In the genomic region with DNA sequence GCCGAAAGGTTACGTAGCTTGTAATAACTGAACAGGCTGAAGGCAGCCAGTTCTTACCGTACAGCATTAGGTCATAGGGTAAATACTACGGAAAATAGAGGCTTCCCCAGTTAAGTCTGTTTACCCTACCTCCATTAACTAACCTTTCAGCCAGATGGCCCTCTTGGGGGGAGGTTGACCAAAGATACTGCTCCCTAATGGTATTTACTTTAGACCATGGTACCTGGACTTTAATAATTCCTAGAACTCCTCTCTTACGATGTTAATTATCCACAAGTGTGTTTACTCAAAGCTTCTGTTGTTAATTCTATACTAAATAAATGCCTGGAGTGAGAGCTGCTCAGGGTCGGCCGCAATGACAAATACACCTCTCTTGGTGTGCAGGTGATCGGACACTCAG, we compare ENCODE assay signal across 19 cellular contexts. TPM values are rescaled to one million over a fixed set of nuclear protein-coding genes. Genes with fewer than 3 reads are reported as not detected.
DNase-seq lines count a peak whose midpoint lies in the region; ATAC-seq and TF ChIP-seq lines count a peak whose summit lies in the region.
"Had no signal": no experiment of that assay in that cellular context is flagged by ENCODE, and none has a peak within 500 bp of the region (broad histone marks: within the 10 kb centered on the region; RNA-seq: fewer than 3 reads in every experiment).

No MANE protein-coding gene starts in this region.

- H3K9me3 Mint-ChIP-seq in endothelial cell (ENCODE audit: unreplicated experiment): no peaks in the 10 kb centered on the region

- no peak overlapping the region for H3K9ac ChIP-seq in colonic mucosa (ENCODE audit: low read depth in 2 of 2, low read length in 2 of 2)
- H3K9ac ChIP-seq: GM23248 had no signal

- intact Hi-C loops in colonic mucosa (cut with DNase I): no loop called here

- no peaks in the 10 kb centered on the region for H3K4me1 ChIP-seq in colonic mucosa

- no peaks in the 10 kb centered on the region for H3K27me3 ChIP-seq in colonic mucosa

- H3K36me3 Mint-ChIP-seq in endothelial cell (ENCODE audit: low read depth, unreplicated experiment): peaks cover 66% of the 10 kb centered on the region

- peak overlapping the region; percentile 68 for H3K4me3 Mint-ChIP-seq in endothelial cell (ENCODE audit: unreplicated experiment)
- H3K4me3 Mint-ChIP-seq: T-helper 17 cell had no signal

- no peak overlapping the region for H3K27ac ChIP-seq in colonic mucosa
- H3K27ac ChIP-seq: C4-2B, GM23248 had no signal

- H3K27ac Mint-ChIP-seq in endothelial cell (ENCODE audit: unreplicated experiment): no peak overlapping the region
- H3K27ac Mint-ChIP-seq: T-helper 17 cell had no signal

- DNase-seq in COLO668 (lab: John Stamatoyannopoulos, UW; ENCODE audit: unreplicated experiment) (peak; percentile 75), NCI-H1092 (lab: John Stamatoyannopoulos, UW) (peak; percentile 15), NCI-H510A treated with DMSO at 0.1 percent for 48 hours (lab: John Stamatoyannopoulos, UW) (peak; percentile 76), endothelial cell (ENCODE audit: low spot score) (no peak), colonic mucosa (no peak)
- DNase-seq in stimulated activated CD4-positive, alpha-beta T cell treated with anti-CD3 and anti-CD28 coated beads, Interleukin-4, amount 100 ng/mL, for 4 hours: no peak
- DNase-seq: DMS79, GM23248, MV-4-11, NCI-H1694 treated with DMSO at 0.1 percent for 48 hours, NCI-H446 treated with DMSO at 0.1 percent for 48 hours, OCI-M1, T-helper 17 cell had no signal

- peaks cover 19% of the 10 kb centered on the region for H3K4me1 Mint-ChIP-seq in endothelial cell (ENCODE audit: unreplicated experiment)

- no peak for ATAC-seq in GM21423 (IDR thresholded peaks at IDR 0.05; ENCODE audit: unreplicated experiment)
- ATAC-seq: HCT116, T-helper 17 cell had no signal

- no peak overlapping the region for H3K4me3 ChIP-seq in colonic mucosa
- H3K4me3 ChIP-seq: GM23248, K562 had no signal

- TF ChIP-seq CTCF in endothelial cell (IDR thresholded peaks at IDR 0.05; ENCODE audit: unreplicated experiment): no peak
- no peak for TF ChIP-seq CTCF in colonic mucosa (IDR thresholded peaks at IDR 0.05)

- H3K27me3 Mint-ChIP-seq in endothelial cell (ENCODE audit: unreplicated experiment): peaks cover 14% of the 10 kb centered on the region
- H3K27me3 Mint-ChIP-seq: T-helper 17 cell had no signal

- H3K9me3 ChIP-seq in colonic mucosa: no peaks in the 10 kb centered on the region
- H3K9me3 ChIP-seq: Caco-2 had no signal

- H3K36me3 ChIP-seq in colonic mucosa: peaks cover 32% of the 10 kb centered on the region

RNA-seq across cellular contexts. Expression of gene ADAT1, which starts 9.8 kb away (rescaled TPM):
- total RNA-seq in endothelial cell (ENCODE audit: unreplicated experiment) (137 TPM), colonic mucosa (10 to 100 TPM; 33.0 to 38.8 TPM)

RNA-seq across cellular contexts. Expression of gene KARS1, which starts 14.6 kb away (rescaled TPM):
- total RNA-seq in endothelial cell (ENCODE audit: unreplicated experiment): 161 TPM
- total RNA-seq in colonic mucosa: 100 to 1,000 TPM; 102 to 151 TPM

RNA-seq across cellular contexts. Expression of gene TERF2IP, which starts 14.7 kb away (rescaled TPM):
- 48.0 TPM for total RNA-seq in endothelial cell (ENCODE audit: unreplicated experiment)
- 10 to 100 TPM; 27.1 to 37.0 TPM for total RNA-seq in colonic mucosa

RNA-seq across cellular contexts. Expression of gene CPHXL2, which starts 44.0 kb away (rescaled TPM):
- not detected for total RNA-seq in endothelial cell (ENCODE audit: unreplicated experiment)
- total RNA-seq in colonic mucosa: not detected
- total RNA-seq: Caco-2, GM23248, K562, RPMI7951, T-helper 17 cell had no signal

Comparison
In these comparisons a context has a peak if more than half of its experiments do, and no peak if none do; other contexts are left out.
1. DNase-seq: peak in COLO668 (single experiment), NCI-H1092 (single experiment) and NCI-H510A treated with DMSO at 0.1 percent for 48 hours (single experiment); none in endothelial cell (single experiment), colonic mucosa (single experiment) and stimulated activated CD4-positive, alpha-beta T cell treated with anti-CD3 and anti-CD28 coated beads, Interleukin-4, amount 100 ng/mL, for 4 hours (0 of 2).